8 cellular contexts compared by ENCODE assay signal in genomic region chr10:80500572-80501380, GRCh38. TPM values are rescaled to one million over a fixed set of nuclear protein-coding genes. Genes with fewer than 3 reads are reported as not detected.
DNase-seq lines count a peak whose midpoint lies in the region; ATAC-seq and TF ChIP-seq lines count a peak whose summit lies in the region.

No MANE protein-coding gene starts in this region.

- H3K27ac Mint-ChIP-seq in activated T-cell treated with anti-CD3 and anti-CD28 coated beads, Interleukin-2, amount 50 U/mL, for 72 hours = peak overlapping the region; percentile 72

- peaks cover 100% of the 10 kb centered on the region for H3K4me1 Mint-ChIP-seq in activated T-cell treated with anti-CD3 and anti-CD28 coated beads, Interleukin-2, amount 50 U/mL, for 72 hours (ENCODE audit: low read depth)

- peak; percentile 50 to 70 for DNase-seq in activated T-cell treated with anti-CD3 and anti-CD28 coated beads, Interleukin-2, amount 50 U/mL, for 72 hours
- DNase-seq in heart left ventricle (peak; percentile 71 to 82 (median 73)), omental fat pad (ENCODE audit: low spot score) (no peak), left lobe of liver (ENCODE audit: low spot score) (no peak), A172 (ENCODE audit: low spot score) (no peak)
- peak; percentile 26 for DNase-seq in stimulated activated naive CD4-positive, alpha-beta T cell treated with Interleukin-2 at 50 U/mL for 16 hours (lab: John Stamatoyannopoulos, UW)

- WGBS in heart left ventricle, 4 donors = 53 to 69% (median 62%) methylated on average over 14 of the region's 14 CpGs

- peaks cover 0 to 13% (median 0%) of the 10 kb centered on the region in 12 donors for H3K9me3 ChIP-seq in heart left ventricle

- peak overlapping the region; percentile 25 to 95 (median 80) for H3K27ac ChIP-seq in heart left ventricle

- H3K36me3 ChIP-seq in heart left ventricle = peaks cover 0 to 8% (median 0%) of the 10 kb centered on the region in 9 donors

- TF ChIP-seq POLR2A in heart left ventricle (IDR thresholded peaks at IDR 0.05) = no peak

- intact Hi-C loops in heart left ventricle (cut with DNase I) = loop anchor here in 5 of 10 donors (5.0 to 10.0 kb wide), 3 partner anchors 43 to 118 kb away; no protein-coding TSS in a partner anchor

- H3K27me3 ChIP-seq in heart left ventricle = no peaks in the 10 kb centered on the region

- peak overlapping the region; percentile 72 to 78 for H3K4me3 Mint-ChIP-seq in activated T-cell treated with anti-CD3 and anti-CD28 coated beads, Interleukin-2, amount 50 U/mL, for 72 hours

- peaks cover 3 to 10% of the 10 kb centered on the region in 2 donors for H3K36me3 Mint-ChIP-seq in activated T-cell treated with anti-CD3 and anti-CD28 coated beads, Interleukin-2, amount 50 U/mL, for 72 hours (ENCODE audit: insufficient read depth in 2 of 2)

- peak overlapping the region in 3 of 12 donors; percentile 2 to 25 (median 17) for H3K4me3 ChIP-seq in heart left ventricle

- peaks cover 2 to 3% of the 10 kb centered on the region in 2 donors for H3K9me3 Mint-ChIP-seq in activated T-cell treated with anti-CD3 and anti-CD28 coated beads, Interleukin-2, amount 50 U/mL, for 72 hours

- peak in 1 of 12 donors; percentile 29 for TF ChIP-seq CTCF in heart left ventricle (IDR thresholded peaks at IDR 0.05)
- TF ChIP-seq CTCF in omental fat pad (IDR thresholded peaks at IDR 0.05) = no peak

- peaks cover 54 to 100% (median 90%) of the 10 kb centered on the region in 12 donors for H3K4me1 ChIP-seq in heart left ventricle

- no peaks in the 10 kb centered on the region for H3K27me3 Mint-ChIP-seq in activated T-cell treated with anti-CD3 and anti-CD28 coated beads, Interleukin-2, amount 50 U/mL, for 72 hours (ENCODE audit: low read depth)

- peak; percentile 67 for ATAC-seq in GM18858 (IDR thresholded peaks at IDR 0.05; ENCODE audit: unreplicated experiment)
- ATAC-seq in HG02938 (IDR thresholded peaks at IDR 0.05; ENCODE audit: unreplicated experiment) = peak; percentile 65
- ATAC-seq in activated T-cell treated with anti-CD3 and anti-CD28 coated beads, Interleukin-2, amount 50 U/mL, for 72 hours (replicated peaks in 1 of 2) = peak; percentile 49 to 75
- ATAC-seq in heart left ventricle = peak in 3 of 4 donors; percentile 7 to 32 (median 17)
- no peak for ATAC-seq in omental fat pad (ENCODE audit: low FRiP score)
- no peak for ATAC-seq in left lobe of liver

RNA-seq across cellular contexts. Expression of gene SH2D4B, which starts 36.9 kb away (rescaled TPM):
- under 1 TPM; 0.34 to 0.46 TPM for total RNA-seq in activated T-cell treated with anti-CD3 and anti-CD28 coated beads, Interleukin-2, amount 50 U/mL, for 72 hours
- under 1 TPM in 1 of 9 donors, not detected in 8; 0.19 TPM for total RNA-seq in heart left ventricle
- not detected for polyA plus RNA-seq in heart left ventricle
- total RNA-seq in omental fat pad = under 1 TPM in 1 of 4 donors, not detected in 3; 0.13 TPM
- not detected for total RNA-seq in left lobe of liver
- 0.07 and 0.53 TPM in 2 replicates for total RNA-seq in A172 (2014; rRNA removed; shearing (Covaris generic))

RNA-seq across cellular contexts. Expression of gene TSPAN14, which starts 46.7 kb away (rescaled TPM):
- total RNA-seq in activated T-cell treated with anti-CD3 and anti-CD28 coated beads, Interleukin-2, amount 50 U/mL, for 72 hours = 10 to 100 TPM; 44.2 to 47.8 TPM
- total RNA-seq in heart left ventricle (10 to 100 TPM; 24.6 to 71.5 (median 39.6) TPM), omental fat pad (100 to 1,000 TPM in 2 of 4 donors, 10 to 100 TPM in 2; 42.4 to 114 (median 91.6) TPM), left lobe of liver (31.3 TPM)
- polyA plus RNA-seq in heart left ventricle = 10 to 100 TPM; 17.4 to 46.3 TPM
- 35.0 and 38.4 TPM in 2 replicates for total RNA-seq in A172 (2014; rRNA removed; shearing (Covaris generic))

Comparison
In these comparisons a context has a peak if more than half of its experiments do, and no peak if none do; other contexts are left out.
1. ATAC-seq: peak in GM18858 (single experiment), HG02938 (single experiment), activated T-cell treated with anti-CD3 and anti-CD28 coated beads, Interleukin-2, amount 50 U/mL, for 72 hours (2 of 2) and heart left ventricle (3 of 4); none in omental fat pad (single experiment) and left lobe of liver (single experiment).
2. DNase-seq: peak in activated T-cell treated with anti-CD3 and anti-CD28 coated beads, Interleukin-2, amount 50 U/mL, for 72 hours (2 of 2), heart left ventricle (5 of 5) and stimulated activated naive CD4-positive, alpha-beta T cell treated with Interleukin-2 at 50 U/mL for 16 hours (single experiment); none in omental fat pad (single experiment), left lobe of liver (single experiment) and A172 (single experiment).